Comparison of ENCODE assay signal across 2 cellular contexts in genomic region chr3:196321162-196321561, GRCh38.
TF ChIP-seq lines count a peak whose summit lies in the region.

No MANE protein-coding gene starts in this region.

TF ChIP-seq in GM23338, 12 proteins besides CTCF, POLR2A, EP300 and RAD21:
- no peak for TF ChIP-seq ZNF114 (CRISPR knock-in tag; IDR thresholded peaks at IDR 0.05)
- TF ChIP-seq ETS1 (IDR thresholded peaks at IDR 0.05), result no peak
- TF ChIP-seq CREB1 (CRISPR knock-in tag; IDR thresholded peaks at IDR 0.05; ENCODE audit: low read depth), result no peak
- TF ChIP-seq POLR2AphosphoS5 (IDR thresholded peaks at IDR 0.05; ENCODE audit: low read depth), result no peak
- TF ChIP-seq STAT1 (IDR thresholded peaks at IDR 0.05; ENCODE audit: unreplicated experiment), result no peak
- TF ChIP-seq, protein P1, sequence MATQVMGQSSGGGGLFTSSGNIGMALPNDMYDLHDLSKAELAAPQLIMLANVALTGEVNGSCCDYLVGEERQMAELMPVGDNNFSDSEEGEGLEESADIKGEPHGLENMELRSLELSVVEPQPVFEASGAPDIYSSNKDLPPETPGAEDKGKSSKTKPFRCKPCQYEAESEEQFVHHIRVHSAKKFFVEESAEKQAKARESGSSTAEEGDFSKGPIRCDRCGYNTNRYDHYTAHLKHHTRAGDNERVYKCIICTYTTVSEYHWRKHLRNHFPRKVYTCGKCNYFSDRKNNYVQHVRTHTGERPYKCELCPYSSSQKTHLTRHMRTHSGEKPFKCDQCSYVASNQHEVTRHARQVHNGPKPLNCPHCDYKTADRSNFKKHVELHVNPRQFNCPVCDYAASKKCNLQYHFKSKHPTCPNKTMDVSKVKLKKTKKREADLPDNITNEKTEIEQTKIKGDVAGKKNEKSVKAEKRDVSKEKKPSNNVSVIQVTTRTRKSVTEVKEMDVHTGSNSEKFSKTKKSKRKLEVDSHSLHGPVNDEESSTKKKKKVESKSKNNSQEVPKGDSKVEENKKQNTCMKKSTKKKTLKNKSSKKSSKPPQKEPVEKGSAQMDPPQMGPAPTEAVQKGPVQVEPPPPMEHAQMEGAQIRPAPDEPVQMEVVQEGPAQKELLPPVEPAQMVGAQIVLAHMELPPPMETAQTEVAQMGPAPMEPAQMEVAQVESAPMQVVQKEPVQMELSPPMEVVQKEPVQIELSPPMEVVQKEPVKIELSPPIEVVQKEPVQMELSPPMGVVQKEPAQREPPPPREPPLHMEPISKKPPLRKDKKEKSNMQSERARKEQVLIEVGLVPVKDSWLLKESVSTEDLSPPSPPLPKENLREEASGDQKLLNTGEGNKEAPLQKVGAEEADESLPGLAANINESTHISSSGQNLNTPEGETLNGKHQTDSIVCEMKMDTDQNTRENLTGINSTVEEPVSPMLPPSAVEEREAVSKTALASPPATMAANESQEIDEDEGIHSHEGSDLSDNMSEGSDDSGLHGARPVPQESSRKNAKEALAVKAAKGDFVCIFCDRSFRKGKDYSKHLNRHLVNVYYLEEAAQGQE (IDR thresholded peaks at IDR 0.05; ENCODE audit: unreplicated experiment), result no peak
- no peak for TF ChIP-seq ZNF331 (CRISPR knock-in tag; IDR thresholded peaks at IDR 0.05; ENCODE audit: low read depth)

TF ChIP-seq in HepG2, 621 proteins besides CTCF, POLR2A, EP300 and RAD21:
- TF ChIP-seq, protein P2, sequence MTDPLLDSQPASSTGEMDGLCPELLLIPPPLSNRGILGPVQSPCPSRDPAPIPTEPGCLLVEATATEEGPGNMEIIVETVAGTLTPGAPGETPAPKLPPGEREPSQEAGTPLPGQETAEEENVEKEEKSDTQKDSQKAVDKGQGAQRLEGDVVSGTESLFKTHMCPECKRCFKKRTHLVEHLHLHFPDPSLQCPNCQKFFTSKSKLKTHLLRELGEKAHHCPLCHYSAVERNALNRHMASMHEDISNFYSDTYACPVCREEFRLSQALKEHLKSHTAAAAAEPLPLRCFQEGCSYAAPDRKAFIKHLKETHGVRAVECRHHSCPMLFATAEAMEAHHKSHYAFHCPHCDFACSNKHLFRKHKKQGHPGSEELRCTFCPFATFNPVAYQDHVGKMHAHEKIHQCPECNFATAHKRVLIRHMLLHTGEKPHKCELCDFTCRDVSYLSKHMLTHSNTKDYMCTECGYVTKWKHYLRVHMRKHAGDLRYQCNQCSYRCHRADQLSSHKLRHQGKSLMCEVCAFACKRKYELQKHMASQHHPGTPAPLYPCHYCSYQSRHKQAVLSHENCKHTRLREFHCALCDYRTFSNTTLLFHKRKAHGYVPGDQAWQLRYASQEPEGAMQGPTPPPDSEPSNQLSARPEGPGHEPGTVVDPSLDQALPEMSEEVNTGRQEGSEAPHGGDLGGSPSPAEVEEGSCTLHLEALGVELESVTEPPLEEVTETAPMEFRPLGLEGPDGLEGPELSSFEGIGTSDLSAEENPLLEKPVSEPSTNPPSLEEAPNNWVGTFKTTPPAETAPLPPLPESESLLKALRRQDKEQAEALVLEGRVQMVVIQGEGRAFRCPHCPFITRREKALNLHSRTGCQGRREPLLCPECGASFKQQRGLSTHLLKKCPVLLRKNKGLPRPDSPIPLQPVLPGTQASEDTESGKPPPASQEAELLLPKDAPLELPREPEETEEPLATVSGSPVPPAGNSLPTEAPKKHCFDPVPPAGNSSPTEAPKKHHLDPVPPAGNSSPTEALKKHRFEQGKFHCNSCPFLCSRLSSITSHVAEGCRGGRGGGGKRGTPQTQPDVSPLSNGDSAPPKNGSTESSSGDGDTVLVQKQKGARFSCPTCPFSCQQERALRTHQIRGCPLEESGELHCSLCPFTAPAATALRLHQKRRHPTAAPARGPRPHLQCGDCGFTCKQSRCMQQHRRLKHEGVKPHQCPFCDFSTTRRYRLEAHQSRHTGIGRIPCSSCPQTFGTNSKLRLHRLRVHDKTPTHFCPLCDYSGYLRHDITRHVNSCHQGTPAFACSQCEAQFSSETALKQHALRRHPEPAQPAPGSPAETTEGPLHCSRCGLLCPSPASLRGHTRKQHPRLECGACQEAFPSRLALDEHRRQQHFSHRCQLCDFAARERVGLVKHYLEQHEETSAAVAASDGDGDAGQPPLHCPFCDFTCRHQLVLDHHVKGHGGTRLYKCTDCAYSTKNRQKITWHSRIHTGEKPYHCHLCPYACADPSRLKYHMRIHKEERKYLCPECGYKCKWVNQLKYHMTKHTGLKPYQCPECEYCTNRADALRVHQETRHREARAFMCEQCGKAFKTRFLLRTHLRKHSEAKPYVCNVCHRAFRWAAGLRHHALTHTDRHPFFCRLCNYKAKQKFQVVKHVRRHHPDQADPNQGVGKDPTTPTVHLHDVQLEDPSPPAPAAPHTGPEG (CRISPR knock-in tag; IDR thresholded peaks at IDR 0.05), result peak; percentile 69; the same call in 1 of the 2 replicates
- TF ChIP-seq ZNF264 (CRISPR knock-in tag; IDR thresholded peaks at IDR 0.05), result no peak
- no peak for TF ChIP-seq PRPF4 (IDR thresholded peaks at IDR 0.05; ENCODE audit: low read depth, low read length, poor library complexity, severe bottlenecking)
- no peak for TF ChIP-seq E2F1 (CRISPR knock-in tag; IDR thresholded peaks at IDR 0.05)
- peak; percentile 90 for TF ChIP-seq ZBTB38 (CRISPR knock-in tag; IDR thresholded peaks at IDR 0.05)
- TF ChIP-seq ZNF441 (CRISPR knock-in tag; IDR thresholded peaks at IDR 0.05; ENCODE audit: borderline replicate concordance), result no peak
- no peak for TF ChIP-seq HNRNPH1 (optimal IDR thresholded peaks at IDR 0.05; ENCODE audit: low read depth, low read length)
- TF ChIP-seq BRCA1 (CRISPR knock-in tag; IDR thresholded peaks at IDR 0.05), result no peak
